Comparison of ENCODE assay signal across 8 cellular contexts in genomic region chr12:56103823-56104108, GRCh38. TPM values are rescaled to one million over a fixed set of nuclear protein-coding genes. Genes with fewer than 3 reads are reported as not detected.
DNase-seq lines count a peak whose midpoint lies in the region; ATAC-seq and TF ChIP-seq lines count a peak whose summit lies in the region.

No MANE protein-coding gene starts in this region.

- no peak for DNase-seq in SJSA1 (ENCODE audit: low read depth in 1 of 2, low spot score in 2 of 2)
- no peak for DNase-seq in fibroblast of mammary gland (ENCODE audit: low read depth)
- DNase-seq in gastrocnemius medialis = no peak
- DNase-seq in left colon = no peak

- in situ Hi-C loops in gastrocnemius medialis (cut with MboI; ENCODE audit: low sequenced_read_pairs in 4 of 4) = loop anchor here in 2 of 4 donors (10.0 kb wide), 1 partner anchor 59 kb away; the partner anchor contains the start of gene RPS26 (in 2 of the 2)

- no peak for TF ChIP-seq CTCF in fibroblast of mammary gland (conservative IDR thresholded peaks at IDR 0.05; ENCODE audit: control insufficient read depth, insufficient read depth, low read depth, low read length)
- TF ChIP-seq CTCF in gastrocnemius medialis (IDR thresholded peaks at IDR 0.05 in 4 of 5, conservative IDR thresholded peaks at IDR 0.05 in 1 of 5) = no peak

- H3K27me3 ChIP-seq in SJSA1 (replicated peaks) = no peaks in the 10 kb centered on the region
- no peaks in the 10 kb centered on the region for H3K27me3 ChIP-seq in gastrocnemius medialis

- peaks cover 36% of the 10 kb centered on the region for H3K36me3 ChIP-seq in SJSA1
- H3K36me3 ChIP-seq in gastrocnemius medialis = peaks cover 2 to 22% of the 10 kb centered on the region in 2 donors

- H3K4me3 ChIP-seq in SJSA1 = peak overlapping the region; percentile 62
- peak overlapping the region; percentile 92 for H3K4me3 ChIP-seq in fibroblast of mammary gland (ENCODE audit: control insufficient read depth, low read depth, low read length)
- peak overlapping the region; percentile 77 to 98 (median 84) for H3K4me3 ChIP-seq in gastrocnemius medialis

- peaks cover 9% of the 10 kb centered on the region; the same call in 1 of the 2 replicates for H3K4me1 ChIP-seq in SJSA1 (replicated peaks)
- peaks cover 20 to 26% of the 10 kb centered on the region in 2 donors for H3K4me1 ChIP-seq in gastrocnemius medialis

- intact Hi-C loops in gastrocnemius medialis (cut with DNase I; ENCODE audit: low total_unique reads) (loop anchor here (1.0 to 10.0 kb wide), 5 partner anchors 13 to 289 kb away; partner anchors contain the start of genes ORMDL2, RPL41, SARNP and SUOX), left colon (cut with DNase I, micrococcal nuclease) (no loop called here)

- H3K27ac ChIP-seq in SJSA1 = no peak overlapping the region
- H3K27ac ChIP-seq in gastrocnemius medialis = peak overlapping the region; percentile 85 to 93 (median 92)

- ATAC-seq in GM21528 (IDR thresholded peaks at IDR 0.05; ENCODE audit: low FRiP score, unreplicated experiment) (peak; percentile 14), gastrocnemius medialis (peak; percentile 12 to 20), left colon (no peak), HG03469 (IDR thresholded peaks at IDR 0.05; ENCODE audit: unreplicated experiment) (no peak), GM19395 (IDR thresholded peaks at IDR 0.05; ENCODE audit: unreplicated experiment) (no peak), GM21786 (IDR thresholded peaks at IDR 0.05; ENCODE audit: unreplicated experiment) (no peak)

- no peaks in the 10 kb centered on the region for H3K9me3 ChIP-seq in SJSA1 (replicated peaks)
- no peaks in the 10 kb centered on the region for H3K9me3 ChIP-seq in gastrocnemius medialis

- TF ChIP-seq POLR2A in gastrocnemius medialis (IDR thresholded peaks at IDR 0.05) = no peak

RNA-seq across cellular contexts. Expression of gene PA2G4, which starts 0.6 kb away (rescaled TPM):
- total RNA-seq in SJSA1 (2014; rRNA removed; shearing (Covaris generic)) = 204 and 249 TPM in 2 replicates
- total RNA-seq in gastrocnemius medialis (100 to 1,000 TPM; 109 to 204 (median 127) TPM), left colon (10 to 100 TPM; 59.6 to 80.9 TPM)

RNA-seq across cellular contexts. Expression of gene RPL41, which starts 12.7 kb away (rescaled TPM):
- total RNA-seq in SJSA1 (2014; rRNA removed; shearing (Covaris generic)) = 1,215 and 2,760 TPM in 2 replicates
- total RNA-seq in gastrocnemius medialis (1,000 to 10,000 TPM; 1,323 to 2,217 (median 1,977) TPM), left colon (1,000 to 10,000 TPM; 2,955 to 2,956 TPM)

RNA-seq across cellular contexts. Expression of gene ZC3H10, which starts 14.3 kb away (rescaled TPM):
- total RNA-seq in SJSA1 (2014; rRNA removed; shearing (Covaris generic)) = 3.6 and 7.3 TPM in 2 replicates
- total RNA-seq in gastrocnemius medialis (1 to 10 TPM; 3.1 to 9.1 (median 3.7) TPM), left colon (1 to 10 TPM; 3.5 to 4.1 TPM)

RNA-seq across cellular contexts. Expression of gene ERBB3, which starts 23.8 kb away (rescaled TPM):
- total RNA-seq in SJSA1 (2014; rRNA removed; shearing (Covaris generic)) = not detected in 2 replicates
- total RNA-seq in gastrocnemius medialis = 1 to 10 TPM in 3 of 4 donors, under 1 TPM in 1; 0.15 to 2.1 (median 1.1) TPM
- 100 to 1,000 TPM; 188 to 261 TPM for total RNA-seq in left colon

RNA-seq across cellular contexts. Expression of gene ESYT1, which starts 24.3 kb away (rescaled TPM):
- 138 and 170 TPM in 2 replicates for total RNA-seq in SJSA1 (2014; rRNA removed; shearing (Covaris generic))
- total RNA-seq in gastrocnemius medialis (10 to 100 TPM; 45.9 to 77.7 (median 62.1) TPM), left colon (10 to 100 TPM; 44.4 to 48.6 TPM)

Comparison
In these comparisons a context has a peak if more than half of its experiments do, and no peak if none do; other contexts are left out.
1. ATAC-seq: peak in GM21528 (single experiment) and gastrocnemius medialis (2 of 2); none in left colon (single experiment), HG03469 (single experiment), GM19395 (single experiment) and GM21786 (single experiment).
2. Peak in every context shown above with its lines, with median percentiles within 50 percentile points of each other: H3K4me3 ChIP-seq.